Comparison of ENCODE assay signal across 4 cellular contexts in the genomic region with DNA sequence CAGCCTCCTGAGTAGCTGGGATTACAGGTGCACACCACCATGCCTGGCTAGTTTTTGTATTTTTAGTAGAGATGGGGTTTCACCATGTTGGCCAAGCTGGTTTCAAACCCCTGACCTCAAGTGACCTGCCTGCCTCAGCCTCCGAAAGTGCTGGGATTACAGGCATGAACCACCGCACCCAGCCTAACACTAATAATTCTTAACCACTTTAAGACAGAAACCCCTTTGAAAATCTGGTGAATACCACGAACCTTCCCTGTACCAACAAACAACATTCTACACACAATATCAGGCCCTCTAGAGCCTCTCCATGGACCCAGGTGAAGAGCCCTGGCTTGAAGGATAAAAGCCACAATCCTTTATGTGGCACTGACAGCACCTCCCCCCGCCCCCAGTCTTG. TPM values are rescaled to one million over a fixed set of nuclear protein-coding genes. Genes with fewer than 3 reads are reported as not detected.
"Had no signal": no experiment of that assay in that cellular context is flagged by ENCODE, and none has a peak within 500 bp of the region (broad histone marks: within the 10 kb centered on the region; RNA-seq: fewer than 3 reads in every experiment).

No MANE protein-coding gene starts in this region.

RNA-seq across cellular contexts. Expression of gene FRRS1L, which starts 51.2 kb away (rescaled TPM):
- total RNA-seq: naive thymus-derived CD4-positive, alpha-beta T cell; natural killer cell; pulmonary artery endothelial cell; spleen had no signal
